Comparison of ENCODE assay signal across 11 cellular contexts in genomic region chr1:58620259-58620658, GRCh38. TPM values are rescaled to one million over a fixed set of nuclear protein-coding genes. Genes with fewer than 3 reads are reported as not detected.
DNase-seq lines count a peak whose midpoint lies in the region; ATAC-seq and TF ChIP-seq lines count a peak whose summit lies in the region.
"Had no signal": no experiment of that assay in that cellular context is flagged by ENCODE, and none has a peak within 500 bp of the region (broad histone marks: within the 10 kb centered on the region; RNA-seq: fewer than 3 reads in every experiment).

No MANE protein-coding gene starts in this region.

- no peaks in the 10 kb centered on the region; the same call in 1 of the 2 replicates for H3K27me3 ChIP-seq in H7 (ENCODE audit: control insufficient read depth, insufficient read depth, low read length)
- no peaks in the 10 kb centered on the region for H3K27me3 ChIP-seq in foreskin keratinocyte
- H3K27me3 ChIP-seq in suprapubic skin = no peaks in the 10 kb centered on the region
- no peaks in the 10 kb centered on the region for H3K27me3 ChIP-seq in Peyer's patch

- WGBS in suprapubic skin = 54% methylated on average over 7 of the region's 7 CpGs

- H3K9me3 ChIP-seq in suprapubic skin (no peaks in the 10 kb centered on the region), Peyer's patch (no peaks in the 10 kb centered on the region)

- H3K27ac ChIP-seq in foreskin keratinocyte (peak overlapping the region; percentile 84), suprapubic skin (peak overlapping the region; percentile 78), Peyer's patch (no peak overlapping the region)

- ATAC-seq in foreskin keratinocyte = peak; percentile 2
- ATAC-seq: Panc1, T-helper 17 cell had no signal

- TF ChIP-seq CTCF in foreskin keratinocyte (conservative IDR thresholded peaks at IDR 0.05) (no peak), suprapubic skin (IDR thresholded peaks at IDR 0.05) (no peak), Peyer's patch (IDR thresholded peaks at IDR 0.05) (no peak)

- TF ChIP-seq EP300 in suprapubic skin (IDR thresholded peaks at IDR 0.05) = no peak

- DNase-seq in H7 (peak; percentile 33), NCI-H510A treated with DMSO at 0.1 percent for 48 hours (lab: John Stamatoyannopoulos, UW) (peak; percentile 86), foreskin keratinocyte (peak in 1 of 2 donors; percentile 31), suprapubic skin (ENCODE audit: low spot score in 2 of 2) (no peak), Peyer's patch (no peak), cortex of kidney (lab: John Stamatoyannopoulos, UW) (no peak), NCI-H2107 treated with DMSO at 0.1 percent for 48 hours (lab: John Stamatoyannopoulos, UW; ENCODE audit: unreplicated experiment) (no peak)
- DNase-seq: activated CD4-positive, alpha-beta memory T cell treated with anti-CD3 and anti-CD28 coated beads, Interleukin-2, amount 10 ng/mL, durations not matched to agents 7 days and 5 days; GOT3; T-helper 17 cell had no signal

- no peaks in the 10 kb centered on the region for H3K36me3 ChIP-seq in H7 (replicated peaks; ENCODE audit: control insufficient read depth, insufficient read depth, low read length)
- no peaks in the 10 kb centered on the region for H3K36me3 ChIP-seq in suprapubic skin
- no peaks in the 10 kb centered on the region for H3K36me3 ChIP-seq in Peyer's patch

- TF ChIP-seq POLR2A in suprapubic skin (IDR thresholded peaks at IDR 0.05) = no peak
- TF ChIP-seq POLR2A in Peyer's patch (IDR thresholded peaks at IDR 0.05) = no peak

- no peak overlapping the region for H3K4me3 ChIP-seq in H7 (ENCODE audit: insufficient read depth, low read depth, low read length)
- no peak overlapping the region for H3K4me3 ChIP-seq in suprapubic skin
- no peak overlapping the region for H3K4me3 ChIP-seq in Peyer's patch

- H3K4me1 ChIP-seq in foreskin keratinocyte (peaks cover 33% of the 10 kb centered on the region), suprapubic skin (peaks cover 46% of the 10 kb centered on the region), Peyer's patch (no peaks in the 10 kb centered on the region)

RNA-seq across cellular contexts. Expression of gene TACSTD2, which starts 43.2 kb away (rescaled TPM):
- 0.14 and 0.33 TPM in 2 replicates for total RNA-seq in H7 (2014; rRNA removed; shearing (Covaris generic))
- total RNA-seq in foreskin keratinocyte (103 and 150 TPM in 2 replicates), suprapubic skin (100 to 1,000 TPM; 151 to 724 (median 511) TPM), Peyer's patch (under 1 TPM in 2 of 4 donors, not detected in 2; 0.47 to 0.70 TPM)
- polyA plus RNA-seq in foreskin keratinocyte = 112 and 158 TPM in 2 replicates
- total RNA-seq: activated CD4-positive, alpha-beta memory T cell treated with anti-CD3 and anti-CD28 coated beads, Interleukin-2, amount 10 ng/mL, durations not matched to agents 7 days and 5 days had no signal

Comparison
In these comparisons a context has a peak if more than half of its experiments do, and no peak if none do; other contexts are left out.
1. DNase-seq: peak in H7 (single experiment) and NCI-H510A treated with DMSO at 0.1 percent for 48 hours (single experiment); none in suprapubic skin (0 of 2), Peyer's patch (0 of 3), cortex of kidney (single experiment) and NCI-H2107 treated with DMSO at 0.1 percent for 48 hours (single experiment).
2. H3K27ac ChIP-seq: peak in foreskin keratinocyte (single experiment) and suprapubic skin (single experiment); none in Peyer's patch (0 of 4).
3. RNA of gene TACSTD2, which starts 43.2 kb away (total RNA-seq): 151 to 724 TPM in suprapubic skin and 103 to 150 TPM in foreskin keratinocyte; 0.47 to 0.70 TPM in Peyer's patch and 0.14 to 0.33 TPM in H7; every median in the first group is over 10 times any median in the second.